1 cellular context compared by ENCODE assay signal in the genomic region with DNA sequence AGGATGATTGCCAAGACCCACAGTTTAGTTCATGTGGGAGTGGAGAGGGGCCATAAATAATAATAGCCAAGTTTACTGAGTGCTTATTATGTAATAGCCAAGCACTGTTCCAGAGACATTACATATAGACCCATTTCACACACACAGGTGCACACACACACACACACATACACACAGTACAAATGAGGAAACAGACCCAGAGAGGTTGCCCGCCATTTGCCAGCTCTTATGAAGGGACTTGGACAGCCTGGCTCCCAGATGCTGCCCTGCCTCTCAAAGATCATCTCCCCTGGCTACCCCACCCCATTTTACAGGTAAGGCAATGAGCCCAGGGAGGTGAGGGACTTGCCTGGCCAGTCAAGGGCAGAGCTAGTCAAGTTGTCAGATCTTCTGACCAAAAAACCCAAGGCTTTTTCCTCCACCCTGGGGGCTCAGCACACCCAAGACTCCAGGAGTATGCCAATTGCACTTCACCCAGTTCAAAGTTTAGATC.
TF ChIP-seq lines count a peak whose summit lies in the region.

No MANE protein-coding gene starts in this region.

TF ChIP-seq in IMR-90, 13 proteins besides CTCF, POLR2A, EP300 and RAD21:
- TF ChIP-seq CHD1 (IDR thresholded peaks at IDR 0.05; ENCODE audit: low read depth, low read length) (no peak), MAFK (IDR thresholded peaks at IDR 0.05; ENCODE audit: low read depth, low read length) (no peak), MAZ (IDR thresholded peaks at IDR 0.05; ENCODE audit: borderline replicate concordance, low read depth, low read length) (no peak), RCOR1 (IDR thresholded peaks at IDR 0.05; ENCODE audit: insufficient replicate concordance, low read length) (no peak), CEBPB (IDR thresholded peaks at IDR 0.05; ENCODE audit: low read depth, low read length) (no peak), MXI1 (IDR thresholded peaks at IDR 0.05; ENCODE audit: borderline replicate concordance, low read depth, low read length) (no peak), RFX5 (IDR thresholded peaks at IDR 0.05; ENCODE audit: low read depth, low read length) (no peak), NFE2L2 (IDR thresholded peaks at IDR 0.05; ENCODE audit: low read depth, low read length) (no peak), FOS (IDR thresholded peaks at IDR 0.05; ENCODE audit: low read depth, low read length) (no peak), BHLHE40 (IDR thresholded peaks at IDR 0.05; ENCODE audit: low read depth, low read length) (no peak)
- TF ChIP-seq, protein P1, sequence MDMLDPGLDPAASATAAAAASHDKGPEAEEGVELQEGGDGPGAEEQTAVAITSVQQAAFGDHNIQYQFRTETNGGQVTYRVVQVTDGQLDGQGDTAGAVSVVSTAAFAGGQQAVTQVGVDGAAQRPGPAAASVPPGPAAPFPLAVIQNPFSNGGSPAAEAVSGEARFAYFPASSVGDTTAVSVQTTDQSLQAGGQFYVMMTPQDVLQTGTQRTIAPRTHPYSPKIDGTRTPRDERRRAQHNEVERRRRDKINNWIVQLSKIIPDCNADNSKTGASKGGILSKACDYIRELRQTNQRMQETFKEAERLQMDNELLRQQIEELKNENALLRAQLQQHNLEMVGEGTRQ (IDR thresholded peaks at IDR 0.05; ENCODE audit: low read depth, low read length): no peak
- TF ChIP-seq, protein P2, sequence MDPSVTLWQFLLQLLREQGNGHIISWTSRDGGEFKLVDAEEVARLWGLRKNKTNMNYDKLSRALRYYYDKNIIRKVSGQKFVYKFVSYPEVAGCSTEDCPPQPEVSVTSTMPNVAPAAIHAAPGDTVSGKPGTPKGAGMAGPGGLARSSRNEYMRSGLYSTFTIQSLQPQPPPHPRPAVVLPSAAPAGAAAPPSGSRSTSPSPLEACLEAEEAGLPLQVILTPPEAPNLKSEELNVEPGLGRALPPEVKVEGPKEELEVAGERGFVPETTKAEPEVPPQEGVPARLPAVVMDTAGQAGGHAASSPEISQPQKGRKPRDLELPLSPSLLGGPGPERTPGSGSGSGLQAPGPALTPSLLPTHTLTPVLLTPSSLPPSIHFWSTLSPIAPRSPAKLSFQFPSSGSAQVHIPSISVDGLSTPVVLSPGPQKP (IDR thresholded peaks at IDR 0.05; ENCODE audit: borderline replicate concordance, low read depth, low read length): no peak
TF ChIP-seq in IMR-90: peak in this region for 0.
